In genomic region chr7:45662018-45662417, GRCh38 we compare ENCODE assay signal across 21 cellular contexts.
DNase-seq lines count a peak whose midpoint lies in the region; ATAC-seq and TF ChIP-seq lines count a peak whose summit lies in the region.
"Had no signal": no experiment of that assay in that cellular context is flagged by ENCODE, and none has a peak within 500 bp of the region (broad histone marks: within the 10 kb centered on the region; RNA-seq: fewer than 3 reads in every experiment).

No MANE protein-coding gene starts in this region.

- no peaks in the 10 kb centered on the region; a peak in 1 of 5 replicates for H3K9me3 Mint-ChIP-seq in H9

- no peak overlapping the region for H4K91ac ChIP-seq in H9 (ENCODE audit: insufficient read length, low read depth, low read length)

- no peak overlapping the region for H3K4me3 ChIP-seq in prostate gland
- H3K4me3 ChIP-seq: A549 had no signal

- no peaks in the 10 kb centered on the region for H4K20me1 ChIP-seq in H9 (ENCODE audit: control insufficient read depth, insufficient read depth, insufficient read length)

- ATAC-seq in left lobe of liver (no peak), HG03378 (IDR thresholded peaks at IDR 0.05; ENCODE audit: unreplicated experiment) (no peak)

- H3K27me3 ChIP-seq in H9 (ENCODE audit: insufficient read depth, low read length) (no peaks in the 10 kb centered on the region), prostate gland (replicated peaks; ENCODE audit: insufficient read depth) (no peaks in the 10 kb centered on the region)

- H3K9me3 ChIP-seq in H9 (ENCODE audit: control insufficient read depth, low read depth, low read length) = no peaks in the 10 kb centered on the region
- no peaks in the 10 kb centered on the region for H3K9me3 ChIP-seq in prostate gland
- H3K9me3 ChIP-seq: A549 had no signal

- H3K27me3 Mint-ChIP-seq in H9 (ENCODE audit: low read depth) = no peaks in the 10 kb centered on the region; the same call in 1 of the 2 replicates
- H3K27me3 Mint-ChIP-seq: CD4-positive, alpha-beta memory T cell had no signal

- H3K56ac ChIP-seq in H9 (ENCODE audit: insufficient read length, low read depth, low read length) = no peak overlapping the region

- no peaks in the 10 kb centered on the region for H3K79me2 ChIP-seq in H9 (ENCODE audit: insufficient read depth, low read length)

- no peak overlapping the region for H4K8ac ChIP-seq in H9 (replicated peaks; ENCODE audit: insufficient read length, low read depth, low read length)

- H3K4me3 Mint-ChIP-seq in H9 = no peak overlapping the region
- H3K4me3 Mint-ChIP-seq: CD4-positive, alpha-beta memory T cell had no signal

- intact Hi-C loops in prostate gland (cut with DNase I) = no loop called here

- H3K27ac ChIP-seq in H9 (ENCODE audit: insufficient read length, low read depth, low read length) = no peak overlapping the region
- H3K27ac ChIP-seq in prostate gland = no peak overlapping the region
- H3K27ac ChIP-seq: A549, HL-60, RWPE1 had no signal

- no peaks in the 10 kb centered on the region for H3K4me1 Mint-ChIP-seq in H9
- H3K4me1 Mint-ChIP-seq: CD4-positive, alpha-beta memory T cell; IgD-negative memory B cell had no signal

- H3K14ac ChIP-seq in H9 (ENCODE audit: insufficient read depth, low read length) = no peak overlapping the region

- peaks cover 0 to 2% (median 0%) of the 10 kb centered on the region in 3 experiments; a peak in 3 of 7 replicates for H3K36me3 Mint-ChIP-seq in H9 (ENCODE audit: insufficient read depth in 1 of 3, low read depth in 3 of 3)
- H3K36me3 Mint-ChIP-seq: CD4-positive, alpha-beta memory T cell; IgD-negative memory B cell had no signal

- H3K4ac ChIP-seq in H9 (ENCODE audit: low read depth, low read length) = no peak overlapping the region

- H3K4me1 ChIP-seq in H9 (ENCODE audit: insufficient read depth, low read length) (no peaks in the 10 kb centered on the region), prostate gland (replicated peaks) (no peaks in the 10 kb centered on the region)
- H3K4me1 ChIP-seq: A549 had no signal

- no CpG with 5 or more reads among the region's 6 CpGs for WGBS in H9 (ENCODE audit: extremely low coverage, insufficient read length, low lambda C conversion rate)
- WGBS in prostate gland = 86% methylated on average over 6 of the region's 6 CpGs

- no peak overlapping the region for H2BK5ac ChIP-seq in H9 (ENCODE audit: insufficient read length, low read length)

- H2AFZ ChIP-seq in H9 (ENCODE audit: low read length) = no peak overlapping the region

- TF ChIP-seq CTCF in H9 (conservative IDR thresholded peaks at IDR 0.05) (no peak), prostate gland (IDR thresholded peaks at IDR 0.05) (no peak)

- no peak overlapping the region for H3K23ac ChIP-seq in H9 (ENCODE audit: insufficient read length, low read depth, low read length)

- DNase-seq in D341Med (ENCODE audit: low spot score) (peak; percentile 7), H9 (peak; percentile 18), left lobe of liver (ENCODE audit: low spot score) (peak; percentile 12), prostate gland (ENCODE audit: low spot score) (peak; percentile 1), NCI-H2196 treated with DMSO at 0.1 percent for 48 hours (lab: John Stamatoyannopoulos, UW; ENCODE audit: unreplicated experiment) (no peak), GM19240 (ENCODE audit: insufficient read length, low spot score) (no peak)
- DNase-seq: CD4-positive, alpha-beta memory T cell; COR-L47; DMS79; NCI-H1048; NCI-H1417; NCI-H1694; NCI-H2029 treated with DMSO at 0.1 percent for 48 hours; NCI-H2227 treated with DMSO at 0.1 percent for 48 hours; NCI-H526 treated with DMSO at 0.1 percent for 48 hours; SHP77 had no signal

- no peak overlapping the region for H2AK5ac ChIP-seq in H9 (ENCODE audit: insufficient read length, low read length)

- H2BK12ac ChIP-seq in H9 (ENCODE audit: insufficient read length, low read depth, low read length) = no peak overlapping the region

- H4K5ac ChIP-seq in H9 (ENCODE audit: insufficient read length, low read depth, low read length) = no peak overlapping the region

- H2BK15ac ChIP-seq in H9 (ENCODE audit: low read depth, low read length) = no peak overlapping the region

- no peaks in the 10 kb centered on the region for H3K79me1 ChIP-seq in H9 (ENCODE audit: insufficient read depth, low read depth, low read length, poor library complexity, severe bottlenecking)

- H3K27ac Mint-ChIP-seq in H9 = no peak overlapping the region
- H3K27ac Mint-ChIP-seq: CD4-positive, alpha-beta memory T cell; IgD-negative memory B cell had no signal

- no peaks in the 10 kb centered on the region for H3K23me2 ChIP-seq in H9 (ENCODE audit: insufficient read length, low read depth, low read length, poor library complexity, severe bottlenecking)

- H3K36me3 ChIP-seq in prostate gland = no peaks in the 10 kb centered on the region

- H3T11ph ChIP-seq in H9 (ENCODE audit: low read length) = no peak overlapping the region

- H2BK20ac ChIP-seq in H9 (ENCODE audit: low read depth, low read length, poor library complexity, severe bottlenecking) = no peak overlapping the region

- no peak overlapping the region for H3K18ac ChIP-seq in H9 (ENCODE audit: insufficient read length, low read depth, low read length)

- H3K9ac ChIP-seq in H9 (ENCODE audit: extremely low read depth, insufficient read length, low read length) = no peak overlapping the region

- TF ChIP-seq POLR2A in prostate gland (IDR thresholded peaks at IDR 0.05) = no peak

- H2BK120ac ChIP-seq in H9 (ENCODE audit: low read depth, low read length, poor library complexity, severe bottlenecking) = no peak overlapping the region

- no peak overlapping the region for H3K4me2 ChIP-seq in H9 (ENCODE audit: insufficient read depth, insufficient read length, low read length)
- H3K4me2 ChIP-seq: A549 had no signal

Comparison
In these comparisons a context has a peak if more than half of its experiments do, and no peak if none do; other contexts are left out.
1. DNase-seq: peak in D341Med (single experiment), H9 (single experiment), left lobe of liver (single experiment) and prostate gland (single experiment); none in NCI-H2196 treated with DMSO at 0.1 percent for 48 hours (single experiment) and GM19240 (single experiment).